In the genomic region with DNA sequence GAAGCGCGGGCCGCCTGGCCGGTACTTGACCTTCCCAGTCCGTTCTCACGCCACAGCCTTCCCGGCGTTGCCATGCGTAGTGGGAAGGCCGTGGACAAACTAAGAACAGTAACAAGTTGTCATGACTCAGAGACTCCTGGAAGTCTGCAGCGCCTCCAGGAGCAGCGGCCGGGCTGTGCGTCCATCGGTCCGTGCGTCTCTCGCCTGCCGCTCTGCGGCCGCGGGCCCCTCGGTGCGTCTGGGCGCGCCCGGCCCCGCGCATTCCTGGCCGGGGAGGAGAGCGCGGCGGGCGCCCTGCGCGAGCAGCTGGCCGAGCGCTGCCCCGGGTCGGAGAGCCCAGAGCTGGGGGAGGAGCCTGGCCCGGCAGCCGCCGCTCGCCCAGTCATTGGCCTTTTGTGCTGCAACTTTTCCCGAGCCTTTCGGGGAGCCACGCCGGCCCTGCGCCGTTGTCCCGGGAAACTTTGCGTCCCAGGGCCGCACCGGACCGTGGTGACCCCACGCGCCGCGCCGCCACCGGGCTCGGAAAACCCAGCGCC, we compare ENCODE assay signal across 9 cellular contexts.
DNase-seq lines count a peak whose midpoint lies in the region; ATAC-seq, FAIRE-seq and TF ChIP-seq lines count a peak whose summit lies in the region.
"Had no signal": no experiment of that assay in that cellular context is flagged by ENCODE, and none has a peak within 500 bp of the region (broad histone marks: within the 10 kb centered on the region; RNA-seq: fewer than 3 reads in every experiment).

No MANE protein-coding gene starts in this region.

- H4K91ac ChIP-seq in H1 (replicated peaks; ENCODE audit: insufficient read length, low read length), result peak overlapping the region; percentile 32

- intact Hi-C loops in right lobe of liver (cut with DNase I), result loop anchor here (10.0 kb wide), 1 partner anchor 58 kb away; no protein-coding TSS in a partner anchor
- intact Hi-C loops in OCI-LY7 (cut with micrococcal nuclease; ENCODE audit: unreplicated experiment), result no loop called here

- H3K4ac ChIP-seq in H1 (replicated peaks; ENCODE audit: insufficient read length, low read depth, low read length), result no peak overlapping the region

- H3K9me3 ChIP-seq in OCI-LY3 (ENCODE audit: insufficient read depth, low read length) (no peaks in the 10 kb centered on the region), H1 (ENCODE audit: insufficient read depth in 2 of 2, low read depth in 1 of 2, low read length in 1 of 2) (no peaks in the 10 kb centered on the region), right lobe of liver (no peaks in the 10 kb centered on the region), thymus (ENCODE audit: control insufficient read depth) (no peaks in the 10 kb centered on the region), OCI-LY7 (ENCODE audit: low read length) (no peaks in the 10 kb centered on the region)

- no peak overlapping the region for H2BK12ac ChIP-seq in H1 (ENCODE audit: low read depth, low read length)

- BruUV-seq in OCI-LY7 (replicated peaks; lab: Mats Ljungman, UMichigan), result no TSS peak

- peak; percentile 54 to 63 for TF ChIP-seq RAD21 in H1 (IDR thresholded peaks at IDR 0.05 in 1 of 2, conservative IDR thresholded peaks at IDR 0.05 in 1 of 2; ENCODE audit: low read depth in 2 of 2, low read length in 2 of 2)

- H3K79me2 ChIP-seq in OCI-LY3 (ENCODE audit: low read length) (no peaks in the 10 kb centered on the region), H1 (ENCODE audit: control insufficient read depth in 1 of 2, insufficient read depth in 2 of 2, low read length in 2 of 2) (peaks cover 0 to 32% of the 10 kb centered on the region in 2 experiments; a peak in 2 of 4 replicates), OCI-LY7 (ENCODE audit: insufficient read depth, low read depth, low read length) (no peaks in the 10 kb centered on the region)

- no peak overlapping the region for H3K9ac ChIP-seq in OCI-LY3 (ENCODE audit: low read length)
- peak overlapping the region; percentile 1 to 90 (median 84) for H3K9ac ChIP-seq in H1 (replicated peaks in 1 of 4; ENCODE audit: extremely low read depth in 1 of 4, low read depth in 3 of 4, low read length in 3 of 4)

- H3K79me1 ChIP-seq in H1 (ENCODE audit: low read depth, low read length), result 0 out of 2 replicates have a peak, but pooled peaks cover 4% of the 10 kb centered on the region

- H3K27me3 Mint-ChIP-seq in activated CD4-positive, alpha-beta memory T cell treated with anti-CD3 and anti-CD28 coated beads, Interleukin-2, amount 10 ng/mL, durations not matched to agents 7 days and 5 days, result peaks cover 46% of the 10 kb centered on the region

- H4K20me1 ChIP-seq in OCI-LY3 (ENCODE audit: insufficient read depth, low read length), result no peaks in the 10 kb centered on the region
- H4K20me1 ChIP-seq in H1 (replicated peaks in 1 of 2; ENCODE audit: control insufficient read depth in 1 of 2, insufficient read depth in 2 of 2, low read length in 2 of 2), result peaks cover 0 to 2% of the 10 kb centered on the region in 2 experiments
- no peaks in the 10 kb centered on the region for H4K20me1 ChIP-seq in OCI-LY7 (ENCODE audit: insufficient read depth, low read length)

- no peaks in the 10 kb centered on the region for H3K27me3 ChIP-seq in OCI-LY3 (ENCODE audit: low read depth, low read length)
- no peaks in the 10 kb centered on the region; a peak in 3 of 7 replicates for H3K27me3 ChIP-seq in H1 (replicated peaks in 1 of 4; ENCODE audit: control insufficient read depth in 3 of 4, extremely low read depth in 1 of 4, insufficient read depth in 3 of 4, low read length in 3 of 4)
- H3K27me3 ChIP-seq in right lobe of liver, result no peaks in the 10 kb centered on the region
- peaks cover 29% of the 10 kb centered on the region for H3K27me3 ChIP-seq in thymus (ENCODE audit: control insufficient read depth, insufficient read depth)

- H3K14ac ChIP-seq in H1 (ENCODE audit: insufficient read length), result no peak overlapping the region

- no peak overlapping the region for H2BK20ac ChIP-seq in H1 (ENCODE audit: low read length)

- peaks cover 3% of the 10 kb centered on the region for H3K4me1 Mint-ChIP-seq in activated CD4-positive, alpha-beta memory T cell treated with anti-CD3 and anti-CD28 coated beads, Interleukin-2, amount 10 ng/mL, durations not matched to agents 7 days and 5 days

- no peak overlapping the region; the same call in 1 of the 2 replicates for H2BK15ac ChIP-seq in H1 (ENCODE audit: low read length)

- H3K4me3 ChIP-seq in OCI-LY3 (ENCODE audit: low read length), result no peak overlapping the region
- H3K4me3 ChIP-seq in H1 (ENCODE audit: extremely low read depth in 1 of 4, insufficient read depth in 2 of 4, low read depth in 3 of 4, low read length in 4 of 4), result peak overlapping the region; percentile 66 to 96 (median 74)
- H3K4me3 ChIP-seq in right lobe of liver, result peak overlapping the region; percentile 76 to 87 (median 80)
- H3K4me3 ChIP-seq in thymus (ENCODE audit: low read length), result peak overlapping the region; percentile 38
- no peak overlapping the region for H3K4me3 ChIP-seq in OCI-LY7 (ENCODE audit: low read depth, low read length, poor library complexity, severe bottlenecking)

- no peak; a peak in 1 of 3 replicates for TF ChIP-seq POLR2A in H1 (IDR thresholded peaks at IDR 0.05; ENCODE audit: control extremely low read depth in 1 of 2, low read depth in 2 of 2, low read length in 2 of 2)
- peak; percentile 76 for TF ChIP-seq POLR2A in right lobe of liver (IDR thresholded peaks at IDR 0.05)

- DNase-seq in 8988T, result peak; percentile 84
- peak; percentile 58 to 80 for DNase-seq in H1 (ENCODE audit: low read depth in 1 of 2, low spot score in 2 of 2)
- DNase-seq in right lobe of liver, result peak; percentile 85 to 86 (median 86)
- no peak for DNase-seq in activated CD4-positive, alpha-beta memory T cell treated with anti-CD3 and anti-CD28 coated beads, Interleukin-2, amount 10 ng/mL, durations not matched to agents 7 days and 5 days
- DNase-seq in OCI-LY7 (ENCODE audit: low spot score), result no peak

- H3K23me2 ChIP-seq in H1 (ENCODE audit: low read depth, low read length), result peaks cover 8% of the 10 kb centered on the region; the same call in 1 of the 2 replicates

- no peak overlapping the region for H2AK5ac ChIP-seq in H1 (ENCODE audit: low read depth, low read length)

- no peaks in the 10 kb centered on the region for H3K9me3 Mint-ChIP-seq in activated CD4-positive, alpha-beta memory T cell treated with anti-CD3 and anti-CD28 coated beads, Interleukin-2, amount 10 ng/mL, durations not matched to agents 7 days and 5 days
- H3K9me3 Mint-ChIP-seq: dendritic cell treated with granulocyte-macrophage colony-stimulating factor and Interleukin-4, amounts not matched to agents 40 ng/mL and 50 ng/mL, for 4 days had no signal

- H2AFZ ChIP-seq in OCI-LY3 (ENCODE audit: low read depth, low read length) (no peak overlapping the region), H1 (ENCODE audit: low read length) (peak overlapping the region; percentile 97), OCI-LY7 (ENCODE audit: low read length) (no peak overlapping the region)

- H3K56ac ChIP-seq in H1 (replicated peaks; ENCODE audit: insufficient read length, low read depth, low read length), result peak overlapping the region; percentile 47

- CTCF ChIA-PET in H1 (lab: Charles Lee; ENCODE audit: partially characterized antibody), result interaction anchor here (0.6 to 2.0 kb wide), 17 partner anchors 9 to 755 kb away, joined by 3 to 11 read pairs (median 3); no protein-coding TSS in a partner anchor
- CTCF ChIA-PET in activated CD4-positive, alpha-beta memory T cell treated with anti-CD3 and anti-CD28 coated beads, Interleukin-2, amount 10 ng/mL, durations not matched to agents 7 days and 5 days (lab: Charles Lee), result no interaction called here
- CTCF ChIA-PET in OCI-LY7 (lab: Charles Lee; ENCODE audit: unreplicated experiment), result no interaction called here

- peak overlapping the region; percentile 51 for H4K5ac ChIP-seq in H1 (ENCODE audit: insufficient read length, low read depth, low read length)

- peak overlapping the region; percentile 78 for H3K18ac ChIP-seq in H1 (ENCODE audit: extremely low read depth, low read length)

- POLR2A ChIA-PET in H1 (lab: Charles Lee; ENCODE audit: partially characterized antibody) (interaction anchor here (0.6 to 4.1 kb wide), 28 partner anchors 10 to 191 kb away, joined by 3 to 25 read pairs (median 5); a partner anchor contains a TSS), OCI-LY7 (lab: Charles Lee) (no interaction called here)
- POLR2A ChIA-PET in activated CD4-positive, alpha-beta memory T cell treated with anti-CD3 and anti-CD28 coated beads, Interleukin-2, amount 10 ng/mL, durations not matched to agents 7 days and 5 days (lab: Charles Lee), result no interaction called here

- TF ChIP-seq EP300 in H1 (IDR thresholded peaks at IDR 0.05; ENCODE audit: borderline replicate concordance in 1 of 2, low read depth in 2 of 2, low read length in 2 of 2), result no peak

- H3K23ac ChIP-seq in H1 (ENCODE audit: insufficient read length), result no peak overlapping the region

- no peaks in the 10 kb centered on the region for H3K36me3 Mint-ChIP-seq in activated CD4-positive, alpha-beta memory T cell treated with anti-CD3 and anti-CD28 coated beads, Interleukin-2, amount 10 ng/mL, durations not matched to agents 7 days and 5 days (ENCODE audit: low read depth)

- H2BK5ac ChIP-seq in H1 (ENCODE audit: low read depth, low read length), result peak overlapping the region; percentile 52; the same call in 1 of the 2 replicates

- H3K4me1 ChIP-seq in OCI-LY3 (ENCODE audit: low read length), result peaks cover 10% of the 10 kb centered on the region
- H3K4me1 ChIP-seq in H1 (replicated peaks in 1 of 4; ENCODE audit: control insufficient read depth in 3 of 4, insufficient read depth in 4 of 4, low read length in 3 of 4), result peaks cover 0 to 6% (median 2%) of the 10 kb centered on the region in 4 experiments; a peak in 5 of 7 replicates
- H3K4me1 ChIP-seq in right lobe of liver, result peaks cover 0 to 11% (median 0%) of the 10 kb centered on the region in 4 donors
- H3K4me1 ChIP-seq in thymus (ENCODE audit: control insufficient read depth, insufficient read depth, low read length), result no peaks in the 10 kb centered on the region
- H3K4me1 ChIP-seq in OCI-LY7 (ENCODE audit: insufficient read depth, low read length, poor library complexity, severe bottlenecking), result no peaks in the 10 kb centered on the region

- H3K9me2 ChIP-seq in OCI-LY7 (ENCODE audit: insufficient read depth, low read length), result no peaks in the 10 kb centered on the region

- ATAC-seq in GM21423 (IDR thresholded peaks at IDR 0.05; ENCODE audit: unreplicated experiment) (peak; percentile 49), right lobe of liver (peak; percentile 83 to 94 (median 92))

- no peak overlapping the region for H2BK120ac ChIP-seq in H1 (replicated peaks; ENCODE audit: low read depth, low read length)

- peak overlapping the region; percentile 97 for H4K8ac ChIP-seq in H1 (ENCODE audit: extremely low read depth, insufficient read depth, low read length)

- H3K36me3 ChIP-seq in OCI-LY3 (replicated peaks; ENCODE audit: low read depth, low read length), result no peaks in the 10 kb centered on the region
- no peaks in the 10 kb centered on the region for H3K36me3 ChIP-seq in H1 (ENCODE audit: control insufficient read depth in 2 of 4, insufficient read depth in 4 of 4, low read length in 3 of 4)
- no peaks in the 10 kb centered on the region for H3K36me3 ChIP-seq in right lobe of liver
- no peaks in the 10 kb centered on the region for H3K36me3 ChIP-seq in thymus (ENCODE audit: control insufficient read depth, insufficient read depth)
- no peaks in the 10 kb centered on the region for H3K36me3 ChIP-seq in OCI-LY7 (ENCODE audit: insufficient read depth, low read length)

- H3K4me2 ChIP-seq in OCI-LY3 (ENCODE audit: low read length) (peak overlapping the region; percentile 46; the same call in 1 of the 2 replicates), H1 (ENCODE audit: insufficient read depth in 1 of 2, low read depth in 2 of 2, low read length in 2 of 2) (peak overlapping the region; percentile 79 to 89), OCI-LY7 (ENCODE audit: low read length) (no peak overlapping the region)

- no peak overlapping the region for H3K4me3 Mint-ChIP-seq in activated CD4-positive, alpha-beta memory T cell treated with anti-CD3 and anti-CD28 coated beads, Interleukin-2, amount 10 ng/mL, durations not matched to agents 7 days and 5 days
- H3K4me3 Mint-ChIP-seq: dendritic cell treated with granulocyte-macrophage colony-stimulating factor and Interleukin-4, amounts not matched to agents 40 ng/mL and 50 ng/mL, for 4 days had no signal

- no peak overlapping the region for H3K27ac Mint-ChIP-seq in activated CD4-positive, alpha-beta memory T cell treated with anti-CD3 and anti-CD28 coated beads, Interleukin-2, amount 10 ng/mL, durations not matched to agents 7 days and 5 days
- H3K27ac Mint-ChIP-seq: dendritic cell treated with granulocyte-macrophage colony-stimulating factor and Interleukin-4, amounts not matched to agents 40 ng/mL and 50 ng/mL, for 4 days had no signal

- FAIRE-seq in H1 (lab: Jason Lieb, UNC), result no peak

- TF ChIP-seq CTCF in OCI-LY3 (IDR thresholded peaks at IDR 0.05; ENCODE audit: low read depth, low read length) (no peak), H1 (IDR thresholded peaks at IDR 0.05; ENCODE audit: control extremely low read depth in 1 of 3, insufficient read depth in 1 of 3, low read depth in 1 of 3, low read length in 3 of 3) (peak; percentile 49 to 84 (median 49)), right lobe of liver (IDR thresholded peaks at IDR 0.05) (peak; percentile 44 to 60 (median 48)), OCI-LY7 (conservative IDR thresholded peaks at IDR 0.05; ENCODE audit: low read length) (no peak)

- H3K27ac ChIP-seq in OCI-LY3 (ENCODE audit: low read length), result no peak overlapping the region
- peak overlapping the region; percentile 71; the same call in 1 of the 2 replicates for H3K27ac ChIP-seq in H1 (ENCODE audit: low read depth, low read length)
- H3K27ac ChIP-seq in right lobe of liver, result peak overlapping the region; percentile 97 to 98 (median 98)
- H3K27ac ChIP-seq in thymus (ENCODE audit: low read depth), result peak overlapping the region; percentile 80
- no peak overlapping the region for H3K27ac ChIP-seq in OCI-LY7 (ENCODE audit: low read depth, low read length, poor library complexity, severe bottlenecking)

- WGBS in H1 (ENCODE audit: extremely low coverage in 1 of 2, insufficient coverage in 1 of 2, insufficient read length in 1 of 2, insufficient replicate concordance in 2 of 2, low coverage in 1 of 2, low lambda C conversion rate in 2 of 2, missing lambda C conversion rate in 1 of 2), 2 experiments, result 1% methylated on average over 40 of the region's 63 CpGs; no CpG with 5 or more reads in 1 of the 2 experiments
- 0% methylated on average over 10 of the region's 63 CpGs for WGBS in right lobe of liver (ENCODE audit: insufficient coverage, low coverage, low lambda C conversion rate, missing lambda C conversion rate)
- 2% methylated on average over 61 of the region's 63 CpGs for WGBS in thymus

Comparison
In these comparisons a context has a peak if more than half of its experiments do, and no peak if none do; other contexts are left out.
1. DNase-seq: peak in 8988T (single experiment), H1 (2 of 2) and right lobe of liver (3 of 3); none in activated CD4-positive, alpha-beta memory T cell treated with anti-CD3 and anti-CD28 coated beads, Interleukin-2, amount 10 ng/mL, durations not matched to agents 7 days and 5 days (single experiment) and OCI-LY7 (single experiment).
2. H3K27ac ChIP-seq: peak in H1 (single experiment), right lobe of liver (3 of 3) and thymus (single experiment); none in OCI-LY3 (single experiment) and OCI-LY7 (single experiment).
3. H3K4me3 ChIP-seq: peak in H1 (4 of 4), right lobe of liver (3 of 3) and thymus (single experiment); none in OCI-LY3 (single experiment) and OCI-LY7 (single experiment).
4. CTCF ChIP-seq: peak in H1 (3 of 3) and right lobe of liver (4 of 4); none in OCI-LY3 (single experiment) and OCI-LY7 (single experiment).